ENCODE assay signal across 11 cellular contexts in genomic region chr16:49700928-49701685, GRCh38.
DNase-seq lines count a peak whose midpoint lies in the region; ATAC-seq and TF ChIP-seq lines count a peak whose summit lies in the region.
"Had no signal": no experiment of that assay in that cellular context is flagged by ENCODE, and none has a peak within 500 bp of the region (broad histone marks: within the 10 kb centered on the region; RNA-seq: fewer than 3 reads in every experiment).

No MANE protein-coding gene starts in this region.

- H3K4me3 ChIP-seq in SJCRH30 (peak overlapping the region; percentile 45), heart left ventricle (peak overlapping the region in 2 of 12 donors; percentile 8 to 10), trophoblast cell (ENCODE audit: low read depth, low read length) (no peak overlapping the region)

- H4K91ac ChIP-seq in trophoblast cell (ENCODE audit: low read depth, low read length) = peak overlapping the region; percentile 90

- peak overlapping the region; percentile 12 for H3K18ac ChIP-seq in trophoblast cell (ENCODE audit: low read length)

- H2BK120ac ChIP-seq in trophoblast cell (ENCODE audit: insufficient read depth, low read length, poor library complexity) = no peak overlapping the region

- H2AFZ ChIP-seq in trophoblast cell (ENCODE audit: insufficient read depth, low read length, poor library complexity) = no peak overlapping the region

- H3K79me2 ChIP-seq in trophoblast cell (ENCODE audit: control insufficient read depth, insufficient read depth, low read length, poor library complexity) = peaks cover 13% of the 10 kb centered on the region

- intact Hi-C loops in heart left ventricle (cut with DNase I) = loop anchor here in 2 of 10 donors (5.0 kb wide), 1 partner anchor 156 kb away; the partner anchor contains the start of gene ZNF423 (in 2 of the 2)

- peaks cover 33% of the 10 kb centered on the region for H3K79me1 ChIP-seq in trophoblast cell (ENCODE audit: low read length)

- H3K14ac ChIP-seq in trophoblast cell (ENCODE audit: low read length) = peak overlapping the region; percentile 79

- H3K9ac ChIP-seq in trophoblast cell (ENCODE audit: low read length) = no peak overlapping the region
- H3K9ac ChIP-seq: SK-N-SH had no signal

- ATAC-seq in heart left ventricle (peak in 2 of 4 donors; percentile 48 to 50), GM19324 (IDR thresholded peaks at IDR 0.05; ENCODE audit: low FRiP score, unreplicated experiment) (no peak), HG03354 (IDR thresholded peaks at IDR 0.05; ENCODE audit: poor library complexity, severe bottlenecking, unreplicated experiment) (no peak)
- ATAC-seq: activated T-helper 17 cell treated with anti-CD3 and anti-CD28 coated beads, Interleukin-2, amount 50 U/mL, for 72 hours; stimulated activated effector memory CD8-positive, alpha-beta T cell treated with anti-CD3 and anti-CD28 coated beads, Interleukin-12 subunit alpha, Interleukin-12 subunit beta, amount 100 ng/mL, for 72 hours had no signal

- H3K23ac ChIP-seq in trophoblast cell (ENCODE audit: low read length) = no peak overlapping the region

- H3K36me3 ChIP-seq in SJCRH30 (no peaks in the 10 kb centered on the region), heart left ventricle (no peaks in the 10 kb centered on the region), trophoblast cell (ENCODE audit: control insufficient read depth in 1 of 2, insufficient read depth in 2 of 2, low read length in 2 of 2) (peaks cover 0 to 2% of the 10 kb centered on the region in 2 experiments)

- 46 to 57% (median 52%) methylated on average over 18 of the region's 18 CpGs for WGBS in heart left ventricle, 4 donors
- no CpG with 5 or more reads among the region's 18 CpGs for whole genome bisulfite sequencing in trophoblast cell (ENCODE audit: extremely low coverage, insufficient coverage, insufficient read length)

- no peak overlapping the region for H3K4ac ChIP-seq in trophoblast cell (ENCODE audit: low read depth, low read length)

- H3K27ac ChIP-seq in SJCRH30 (peak overlapping the region; percentile 9; the same call in 1 of the 2 replicates), heart left ventricle (peak overlapping the region in 8 of 12 donors; percentile 53 to 87 (median 71)), trophoblast cell (ENCODE audit: low read depth, low read length) (peak overlapping the region; percentile 53)

- H3K9me3 ChIP-seq in SJCRH30 (replicated peaks) = no peaks in the 10 kb centered on the region
- H3K9me3 ChIP-seq in heart left ventricle = peaks cover 0 to 7% (median 0%) of the 10 kb centered on the region in 12 donors
- no peaks in the 10 kb centered on the region for H3K9me3 ChIP-seq in trophoblast cell (ENCODE audit: insufficient read depth, low read depth, low read length)
- H3K9me3 ChIP-seq: SK-N-SH had no signal

- H4K8ac ChIP-seq in trophoblast cell (ENCODE audit: low read depth, low read length) = no peak overlapping the region

- TF ChIP-seq POLR2A in heart left ventricle (IDR thresholded peaks at IDR 0.05) = no peak

- peaks cover 52% of the 10 kb centered on the region for H3K4me1 ChIP-seq in SJCRH30
- H3K4me1 ChIP-seq in heart left ventricle = peaks cover 0 to 55% (median 33%) of the 10 kb centered on the region in 12 donors
- H3K4me1 ChIP-seq in trophoblast cell (ENCODE audit: control insufficient read depth in 1 of 2, insufficient read depth in 2 of 2, low read length in 2 of 2) = peaks cover 49 to 53% of the 10 kb centered on the region in 2 experiments

- no peak overlapping the region for H4K12ac ChIP-seq in trophoblast cell (ENCODE audit: low read depth, low read length)

- H3K4me2 ChIP-seq in trophoblast cell (ENCODE audit: low read length) = peak overlapping the region; percentile 12
- H3K4me2 ChIP-seq: SK-N-SH had no signal

- peak overlapping the region; percentile 29 for H2BK5ac ChIP-seq in trophoblast cell (ENCODE audit: low read depth, low read length, poor library complexity)

- H3K27me3 ChIP-seq in SJCRH30 (no peaks in the 10 kb centered on the region), heart left ventricle (peaks cover 0 to 3% (median 0%) of the 10 kb centered on the region in 9 donors), trophoblast cell (ENCODE audit: insufficient read depth, low read length) (no peaks in the 10 kb centered on the region)

- TF ChIP-seq CTCF in heart left ventricle (IDR thresholded peaks at IDR 0.05) = no peak

- no peak overlapping the region for H2AK5ac ChIP-seq in trophoblast cell (ENCODE audit: low read length)

- no peak overlapping the region for H2BK12ac ChIP-seq in trophoblast cell (ENCODE audit: low read length)

- peak; percentile 25 for DNase-seq in Daoy (ENCODE audit: low read depth)
- peak in 1 of 2 experiments; percentile 28 for DNase-seq in SJCRH30
- DNase-seq in heart left ventricle = no peak
- DNase-seq in trophoblast cell = no peak
- DNase-seq in A172 (ENCODE audit: low spot score) = no peak
- no peak for DNase-seq in GDM1 (lab: John Stamatoyannopoulos, UW)

Comparison
In these comparisons a context has a peak if more than half of its experiments do, and no peak if none do; other contexts are left out.
1. H3K27ac ChIP-seq: peak in every context shown above with its lines; median percentile 71 in heart left ventricle; 53 in trophoblast cell; 9 in SJCRH30.